In the genomic region with DNA sequence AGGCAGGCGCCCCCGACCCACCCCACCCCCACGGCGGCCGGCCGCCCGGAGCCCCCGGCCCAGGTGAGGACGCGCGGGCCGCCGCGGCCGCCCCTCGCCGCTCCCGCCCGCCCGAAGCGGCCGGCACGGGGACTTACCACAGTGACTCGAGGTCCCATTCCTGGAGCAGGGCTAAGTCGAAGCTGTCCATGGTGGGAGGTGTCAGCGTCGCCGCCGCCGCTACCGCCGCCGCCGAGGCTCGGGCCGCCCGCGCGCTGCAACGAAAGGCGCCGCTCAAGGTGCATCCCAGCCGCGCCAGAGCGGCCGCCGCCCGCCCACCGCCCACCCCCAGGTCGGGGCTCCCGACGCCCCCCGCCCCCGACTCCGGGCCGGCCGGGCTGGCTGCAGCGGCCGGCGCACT, we compare ENCODE assay signal across 9 cellular contexts. TPM values are rescaled to one million over a fixed set of nuclear protein-coding genes. Genes with fewer than 3 reads are reported as not detected.
DNase-seq lines count a peak whose midpoint lies in the region; ATAC-seq and TF ChIP-seq lines count a peak whose summit lies in the region.
"Not testable (repeated sequence)": the region's sequence is repeated elsewhere in the genome, so short reads cannot be mapped to it uniquely, and the experiment has no call there.
"Had no signal": no experiment of that assay in that cellular context is flagged by ENCODE, and none has a peak within 500 bp of the region (broad histone marks: within the 10 kb centered on the region; RNA-seq: fewer than 3 reads in every experiment).

No MANE protein-coding gene starts in this region.

- H2BK15ac ChIP-seq in neuronal stem cell (ENCODE audit: low read length): not testable (repeated sequence)

- not testable (repeated sequence) for H3K27ac ChIP-seq in RWPE2 (ENCODE audit: poor library complexity, severe bottlenecking); foreskin keratinocyte; neuronal stem cell (replicated peaks; ENCODE audit: low read length); suprapubic skin

- DNase-seq in AG04449 (ENCODE audit: low read depth, low spot score); RWPE2 (ENCODE audit: low spot score); foreskin keratinocyte; left lobe of liver (ENCODE audit: low spot score); neuronal stem cell (ENCODE audit: low spot score); suprapubic skin (ENCODE audit: low spot score in 2 of 2): not testable (repeated sequence)
- peak; percentile 4 for DNase-seq in activated naive CD8-positive, alpha-beta T cell treated with anti-CD3 and anti-CD28 coated beads for 36 hours

- CTCF ChIA-PET in AG04449 (lab: Yijun Ruan, JAX): not testable (repeated sequence)

- H3K27me3 Mint-ChIP-seq in activated naive CD8-positive, alpha-beta T cell treated with anti-CD3 and anti-CD28 coated beads for 36 hours: peaks cover 34% of the 10 kb centered on the region

- not testable (repeated sequence) for H2AK5ac ChIP-seq in neuronal stem cell (ENCODE audit: low read depth, low read length)

- H4K8ac ChIP-seq in neuronal stem cell (ENCODE audit: low read depth, low read length): not testable (repeated sequence)

- H3K4ac ChIP-seq in neuronal stem cell (ENCODE audit: low read length): not testable (repeated sequence)

- H3K9me3 ChIP-seq in RWPE2 (ENCODE audit: severe bottlenecking); neuronal stem cell (replicated peaks in 1 of 2; ENCODE audit: control insufficient read depth in 2 of 2, insufficient read depth in 1 of 2, low read depth in 1 of 2, low read length in 2 of 2); suprapubic skin: not testable (repeated sequence)

- WGBS in neuronal stem cell (ENCODE audit: extremely low coverage in 2 of 2, insufficient read length in 2 of 2, insufficient replicate concordance in 1 of 2), 2 donors: no CpG with 5 or more reads among the region's 60 CpGs
- no CpG with 5 or more reads among the region's 60 CpGs for WGBS in suprapubic skin

- H3K4me2 ChIP-seq in neuronal stem cell (ENCODE audit: insufficient read depth, low read length, poor library complexity, severe bottlenecking): peak overlapping the region; percentile 33

- not testable (repeated sequence) for H3K36me3 Mint-ChIP-seq in activated naive CD8-positive, alpha-beta T cell treated with anti-CD3 and anti-CD28 coated beads for 36 hours

- not testable (repeated sequence) for H3K27ac Mint-ChIP-seq in activated naive CD8-positive, alpha-beta T cell treated with anti-CD3 and anti-CD28 coated beads for 36 hours

- H2BK120ac ChIP-seq in neuronal stem cell (ENCODE audit: low read depth, low read length): not testable (repeated sequence)

- not testable (repeated sequence) for H3K4me1 ChIP-seq in RWPE2 (ENCODE audit: insufficient read depth, poor library complexity, severe bottlenecking); foreskin keratinocyte
- peaks cover 21 to 31% of the 10 kb centered on the region in 2 donors for H3K4me1 ChIP-seq in neuronal stem cell (ENCODE audit: control insufficient read depth in 2 of 2, insufficient read depth in 1 of 2, low read depth in 1 of 2, low read length in 2 of 2)
- H3K4me1 ChIP-seq in suprapubic skin: peaks cover 16% of the 10 kb centered on the region

- POLR2A ChIA-PET in AG04449 (lab: Yijun Ruan, JAX): not testable (repeated sequence)

- peak overlapping the region; percentile 55 for H3K4me3 ChIP-seq in AG04449 (ENCODE audit: low read depth, low read length)
- H3K4me3 ChIP-seq in RWPE2 (ENCODE audit: severe bottlenecking): not testable (repeated sequence)
- H3K4me3 ChIP-seq in neuronal stem cell (ENCODE audit: low read length in 2 of 2): peak overlapping the region; percentile 32 to 68
- H3K4me3 ChIP-seq in suprapubic skin: peak overlapping the region; percentile 67

- peak; percentile 40 for ATAC-seq in GM21360 (IDR thresholded peaks at IDR 0.05; ENCODE audit: unreplicated experiment)
- 0 out of 3 replicates have a peak, but pooled peaks have one; percentile 45 for ATAC-seq in RWPE2 (ENCODE audit: low read depth)
- peak; percentile 52 for ATAC-seq in foreskin keratinocyte
- peak; percentile 73 for ATAC-seq in left lobe of liver

- not testable (repeated sequence) for TF ChIP-seq EP300 in suprapubic skin (IDR thresholded peaks at IDR 0.05)

- not testable (repeated sequence) for H3K23ac ChIP-seq in neuronal stem cell (ENCODE audit: low read depth, low read length, poor library complexity)

- H3K79me1 ChIP-seq in neuronal stem cell (ENCODE audit: low read depth, low read length): not testable (repeated sequence)

- H3K4me3 Mint-ChIP-seq in activated naive CD8-positive, alpha-beta T cell treated with anti-CD3 and anti-CD28 coated beads for 36 hours: not testable (repeated sequence)

- H3K9me3 Mint-ChIP-seq in activated naive CD8-positive, alpha-beta T cell treated with anti-CD3 and anti-CD28 coated beads for 36 hours: not testable (repeated sequence)

- not testable (repeated sequence) for H3K18ac ChIP-seq in neuronal stem cell (ENCODE audit: low read length)

- TF ChIP-seq CTCF in AG04449 (IDR thresholded peaks at IDR 0.05; ENCODE audit: insufficient read depth, low read length, missing control alignments); RWPE2 (IDR thresholded peaks at IDR 0.05; ENCODE audit: poor library complexity, severe bottlenecking); foreskin keratinocyte (conservative IDR thresholded peaks at IDR 0.05); suprapubic skin (IDR thresholded peaks at IDR 0.05): not testable (repeated sequence)

- not testable (repeated sequence) for H3K14ac ChIP-seq in neuronal stem cell (ENCODE audit: low read length)

- H2BK5ac ChIP-seq in neuronal stem cell (ENCODE audit: low read length): not testable (repeated sequence)

- H2AFZ ChIP-seq in neuronal stem cell (ENCODE audit: low read length): peak overlapping the region; percentile 45

- not testable (repeated sequence) for TF ChIP-seq POLR2A in suprapubic skin (IDR thresholded peaks at IDR 0.05)

- not testable (repeated sequence) for H2BK12ac ChIP-seq in neuronal stem cell (ENCODE audit: low read length)

- peaks cover 38% of the 10 kb centered on the region for H3K27me3 ChIP-seq in RWPE2 (ENCODE audit: insufficient read depth, poor library complexity, severe bottlenecking)
- H3K27me3 ChIP-seq in foreskin keratinocyte: peaks cover 36% of the 10 kb centered on the region
- H3K27me3 ChIP-seq in neuronal stem cell (ENCODE audit: control insufficient read depth in 3 of 3, insufficient read depth in 3 of 3, low read depth in 1 of 3, low read length in 3 of 3): not testable (repeated sequence)
- peaks cover 14% of the 10 kb centered on the region for H3K27me3 ChIP-seq in suprapubic skin

- not testable (repeated sequence) for H3K9ac ChIP-seq in neuronal stem cell (ENCODE audit: low read depth, low read length, poor library complexity)

- not testable (repeated sequence) for H3K4me1 Mint-ChIP-seq in activated naive CD8-positive, alpha-beta T cell treated with anti-CD3 and anti-CD28 coated beads for 36 hours

- not testable (repeated sequence) for H4K91ac ChIP-seq in neuronal stem cell (ENCODE audit: low read depth, low read length, poor library complexity)

- H3K36me3 ChIP-seq in RWPE2 (ENCODE audit: low read depth); neuronal stem cell (replicated peaks in 1 of 2; ENCODE audit: control insufficient read depth in 2 of 2, insufficient read depth in 2 of 2, low read length in 2 of 2); suprapubic skin: not testable (repeated sequence)

RNA-seq across cellular contexts. Expression of a gene that starts 38.1 kb away (rescaled TPM):
- total RNA-seq in activated naive CD8-positive, alpha-beta T cell treated with anti-CD3 and anti-CD28 coated beads for 36 hours: 1 to 10 TPM; 2.6 to 2.9 TPM
- total RNA-seq in foreskin keratinocyte: not detected in 2 replicates
- not detected in 2 replicates for polyA plus RNA-seq in foreskin keratinocyte
- 2.3 TPM for total RNA-seq in left lobe of liver
- polyA plus RNA-seq in neuronal stem cell (2013, experiment 1 of 2): 4.0 TPM
- polyA plus RNA-seq in neuronal stem cell (2013, experiment 2 of 2): 3.9 TPM
- 1 to 10 TPM; 3.1 to 5.0 (median 3.7) TPM for total RNA-seq in suprapubic skin
- total RNA-seq: A673 had no signal
